26 cellular contexts compared by ENCODE assay signal in the genomic region with DNA sequence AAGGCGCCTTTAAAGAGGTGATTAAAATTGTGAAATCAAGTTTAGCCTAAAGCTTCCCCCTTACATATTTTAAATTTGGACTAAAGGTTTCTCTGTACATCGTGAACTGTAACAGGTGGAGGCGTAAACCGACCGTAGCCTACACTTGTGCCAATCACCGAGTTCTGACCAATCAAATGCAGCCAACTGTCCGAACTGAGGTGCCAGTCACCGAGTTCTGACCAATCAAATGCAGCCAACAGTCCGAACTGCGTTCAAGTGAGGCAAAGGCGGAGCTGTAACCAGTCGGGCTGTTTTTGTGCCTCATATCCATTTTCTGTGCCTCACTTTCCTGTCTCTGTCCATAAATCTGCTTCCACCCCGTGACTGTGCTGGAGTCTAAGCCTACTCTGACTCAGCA. TPM values are rescaled to one million over a fixed set of nuclear protein-coding genes. Genes with fewer than 3 reads are reported as not detected.
DNase-seq lines count a peak whose midpoint lies in the region; ATAC-seq, FAIRE-seq and TF ChIP-seq lines count a peak whose summit lies in the region.
"Had no signal": no experiment of that assay in that cellular context is flagged by ENCODE, and none has a peak within 500 bp of the region (broad histone marks: within the 10 kb centered on the region; RNA-seq: fewer than 3 reads in every experiment).

No MANE protein-coding gene starts in this region.

- no peak for TF ChIP-seq RAD21 in K562 (CRISPR knock-in tag; conservative IDR thresholded peaks at IDR 0.05 in 1 of 2, IDR thresholded peaks at IDR 0.05 in 1 of 2)

- no peaks in the 10 kb centered on the region for H3K79me1 ChIP-seq in trophoblast cell (ENCODE audit: low read length)

- H3K79me2 ChIP-seq in MM.1S (ENCODE audit: low read length) (no peaks in the 10 kb centered on the region), K562 (ENCODE audit: control insufficient read depth, insufficient read depth, low read length) (no peaks in the 10 kb centered on the region), trophoblast cell (ENCODE audit: control insufficient read depth, insufficient read depth, low read length, poor library complexity) (no peaks in the 10 kb centered on the region), OCI-LY7 (ENCODE audit: insufficient read depth, low read depth, low read length) (no peaks in the 10 kb centered on the region)

- H4K8ac ChIP-seq in trophoblast cell (ENCODE audit: low read depth, low read length) = no peak overlapping the region

- H3K36me3 ChIP-seq in MM.1S (replicated peaks; ENCODE audit: insufficient read depth, low read length) = no peaks in the 10 kb centered on the region
- H3K36me3 ChIP-seq in K562 (ENCODE audit: control insufficient read depth, insufficient read depth, low read length) = no peaks in the 10 kb centered on the region
- no peaks in the 10 kb centered on the region for H3K36me3 ChIP-seq in trophoblast cell (ENCODE audit: control insufficient read depth in 1 of 2, insufficient read depth in 2 of 2, low read length in 2 of 2)
- no peaks in the 10 kb centered on the region for H3K36me3 ChIP-seq in OCI-LY7 (ENCODE audit: insufficient read depth, low read length)
- H3K36me3 ChIP-seq: BLaER1 had no signal

- WGBS in K562 (ENCODE audit: insufficient coverage, low coverage, missing lambda C conversion rate) = 5% methylated on average over 13 of the region's 13 CpGs
- WGBS in trophoblast cell (ENCODE audit: extremely low coverage, insufficient coverage, insufficient read length) = no CpG with 5 or more reads among the region's 13 CpGs

- no peak overlapping the region for H3K14ac ChIP-seq in trophoblast cell (ENCODE audit: low read length)

- H3K4me3 ChIP-seq in MM.1S (ENCODE audit: low read length) = no peak overlapping the region
- H3K4me3 ChIP-seq in K562 = no peak overlapping the region
- H3K4me3 ChIP-seq in trophoblast cell (ENCODE audit: low read depth, low read length) = no peak overlapping the region
- no peak overlapping the region for H3K4me3 ChIP-seq in OCI-LY7 (ENCODE audit: low read depth, low read length, poor library complexity, severe bottlenecking)
- H3K4me3 ChIP-seq: BLaER1, SK-N-MC had no signal

- no peak for TF ChIP-seq EP300 in K562 (IDR thresholded peaks at IDR 0.05; ENCODE audit: low read length)

- H3K9ac ChIP-seq in MM.1S (ENCODE audit: low read length) (no peak overlapping the region), K562 (ENCODE audit: insufficient read depth in 1 of 2, low read depth in 2 of 2, low read length in 2 of 2) (no peak overlapping the region), trophoblast cell (ENCODE audit: low read length) (no peak overlapping the region)
- H3K9ac ChIP-seq: BLaER1 had no signal

- no peak overlapping the region for H3K23ac ChIP-seq in trophoblast cell (ENCODE audit: low read length)

- intact Hi-C loops in K562 (cut with micrococcal nuclease) = no loop called here
- intact Hi-C loops in OCI-LY7 (cut with micrococcal nuclease; ENCODE audit: unreplicated experiment) = no loop called here

- H2BK12ac ChIP-seq in trophoblast cell (ENCODE audit: low read length) = no peak overlapping the region

- H2BK120ac ChIP-seq in trophoblast cell (ENCODE audit: insufficient read depth, low read length, poor library complexity) = no peak overlapping the region

- no peak for TF ChIP-seq CTCF in MM.1S (IDR thresholded peaks at IDR 0.05; ENCODE audit: low read length)
- TF ChIP-seq CTCF in K562 (IDR thresholded peaks at IDR 0.05 in 2 of 3, conservative IDR thresholded peaks at IDR 0.05 in 1 of 3; ENCODE audit: insufficient read depth in 2 of 3, low read depth in 1 of 3, low read length in 3 of 3) = no peak
- TF ChIP-seq CTCF in OCI-LY7 (conservative IDR thresholded peaks at IDR 0.05; ENCODE audit: low read length) = no peak

- H3K27me3 ChIP-seq in MM.1S (replicated peaks; ENCODE audit: insufficient read depth, low read length) = peaks cover 100% of the 10 kb centered on the region
- peaks cover 18 to 60% of the 10 kb centered on the region in 2 experiments for H3K27me3 ChIP-seq in K562 (ENCODE audit: control insufficient read depth in 2 of 2, insufficient read depth in 2 of 2, low read length in 2 of 2)
- H3K27me3 ChIP-seq in trophoblast cell (ENCODE audit: insufficient read depth, low read length) = no peaks in the 10 kb centered on the region
- H3K27me3 ChIP-seq: BLaER1 had no signal

- BruUV-seq in K562 (replicated peaks; lab: Mats Ljungman, UMichigan) (no TSS peak), OCI-LY7 (replicated peaks; lab: Mats Ljungman, UMichigan) (no TSS peak)

- ATAC-seq in K562 (peak; percentile 74), HG02623 (IDR thresholded peaks at IDR 0.05; ENCODE audit: unreplicated experiment) (no peak)

- H2AFZ ChIP-seq in MM.1S (ENCODE audit: low read length) = no peak overlapping the region
- H2AFZ ChIP-seq in K562 (ENCODE audit: low read depth, low read length) = no peak overlapping the region
- no peak overlapping the region for H2AFZ ChIP-seq in trophoblast cell (ENCODE audit: insufficient read depth, low read length, poor library complexity)
- H2AFZ ChIP-seq in OCI-LY7 (ENCODE audit: low read length) = no peak overlapping the region

- H3K9me3 ChIP-seq in MM.1S (replicated peaks; ENCODE audit: insufficient read depth, low read length) = no peaks in the 10 kb centered on the region
- H3K9me3 ChIP-seq in K562 (replicated peaks; ENCODE audit: control insufficient read depth, insufficient read depth, low read depth, low read length) = 0 out of 2 replicates have a peak, but pooled peaks cover 2% of the 10 kb centered on the region
- peaks cover 8% of the 10 kb centered on the region for H3K9me3 ChIP-seq in trophoblast cell (ENCODE audit: insufficient read depth, low read depth, low read length)
- peaks cover 12% of the 10 kb centered on the region; the same call in 1 of the 2 replicates for H3K9me3 ChIP-seq in OCI-LY7 (ENCODE audit: low read length)

- POLR2A ChIA-PET in K562 (lab: Yijun Ruan, JAX) (interaction anchor here (0.5 to 1.2 kb wide), 4 partner anchors 9 to 219 kb away, joined by 3 to 4 read pairs (median 4); no protein-coding TSS in a partner anchor), OCI-LY7 (lab: Charles Lee) (no interaction called here)

- H3K18ac ChIP-seq in trophoblast cell (ENCODE audit: low read length) = no peak overlapping the region

- peak; percentile 52 for DNase-seq in Daoy (ENCODE audit: low read depth)
- peak; percentile 74 for DNase-seq in MM.1S
- peak in 2 of 4 experiments; percentile 50 to 73 for DNase-seq in K562 (ENCODE audit: extremely low read depth in 1 of 4, low spot score in 3 of 4)
- DNase-seq in trophoblast cell = peak; percentile 13 to 62
- no peak for DNase-seq in OCI-LY7 (ENCODE audit: low spot score)
- DNase-seq in cerebellar nuclear complex (lab: John Stamatoyannopoulos, UW) = no peak
- DNase-seq: CD4-positive, CD25-positive, alpha-beta regulatory T cell; Karpas-422; MV-4-11; NCI-H1105; NCI-H1436 treated with DMSO at 0.1 percent for 48 hours; NCI-H187 treated with DMSO at 0.1 percent for 48 hours; NCI-H446 treated with DMSO at 0.1 percent for 48 hours; NCI-H526; NCI-H82; SHP77 treated with DMSO at 0.1 percent for 48 hours had no signal

- in situ Hi-C loops in K562 (cut with MboI) = no loop called here

- CTCF ChIA-PET in K562 (lab: Yijun Ruan, JAX; ENCODE audit: low intra/inter-chr PET ratio) (no interaction called here), OCI-LY7 (lab: Charles Lee; ENCODE audit: unreplicated experiment) (no interaction called here)

- H2BK5ac ChIP-seq in trophoblast cell (ENCODE audit: low read depth, low read length, poor library complexity) = no peak overlapping the region

- H3K4me2 ChIP-seq in MM.1S (ENCODE audit: low read depth, low read length) = peak overlapping the region; percentile 10
- H3K4me2 ChIP-seq in K562 (ENCODE audit: insufficient read depth, low read length) = no peak overlapping the region
- H3K4me2 ChIP-seq in trophoblast cell (ENCODE audit: low read length) = no peak overlapping the region
- no peak overlapping the region for H3K4me2 ChIP-seq in OCI-LY7 (ENCODE audit: low read length)
- H3K4me2 ChIP-seq: BLaER1 had no signal

- H4K91ac ChIP-seq in trophoblast cell (ENCODE audit: low read depth, low read length) = no peak overlapping the region

- H4K20me1 ChIP-seq in MM.1S (ENCODE audit: insufficient read depth, low read length) (no peaks in the 10 kb centered on the region), K562 (replicated peaks; ENCODE audit: control insufficient read depth, insufficient read depth, low read length) (no peaks in the 10 kb centered on the region), OCI-LY7 (ENCODE audit: insufficient read depth, low read length) (no peaks in the 10 kb centered on the region)
- H4K20me1 ChIP-seq: BLaER1 had no signal

- H3K9me1 ChIP-seq in K562 (ENCODE audit: control insufficient read depth, insufficient read depth, low read length) = no peaks in the 10 kb centered on the region

- no peak overlapping the region for H2AK5ac ChIP-seq in trophoblast cell (ENCODE audit: low read length)

- no peak for TF ChIP-seq POLR2A in K562 (conservative IDR thresholded peaks at IDR 0.05)

- no peaks in the 10 kb centered on the region for H3F3A ChIP-seq in MM.1S (ENCODE audit: insufficient read depth, low read length)

- peak; percentile 69 for FAIRE-seq in K562 (lab: Jason Lieb, UNC)
- FAIRE-seq: GM18507, H54 had no signal

- H3K9me2 ChIP-seq in MM.1S (replicated peaks; ENCODE audit: insufficient read depth, low read length) = no peaks in the 10 kb centered on the region
- no peaks in the 10 kb centered on the region for H3K9me2 ChIP-seq in OCI-LY7 (ENCODE audit: insufficient read depth, low read length)

- no peaks in the 10 kb centered on the region for H3K4me1 ChIP-seq in MM.1S (ENCODE audit: low read length)
- no peaks in the 10 kb centered on the region; a peak in 1 of 5 replicates for H3K4me1 ChIP-seq in K562 (replicated peaks in 1 of 2; ENCODE audit: control insufficient read depth in 2 of 2, insufficient read depth in 2 of 2, low read length in 2 of 2)
- no peaks in the 10 kb centered on the region for H3K4me1 ChIP-seq in trophoblast cell (ENCODE audit: control insufficient read depth in 1 of 2, insufficient read depth in 2 of 2, low read length in 2 of 2)
- peaks cover 15% of the 10 kb centered on the region for H3K4me1 ChIP-seq in OCI-LY7 (ENCODE audit: insufficient read depth, low read length, poor library complexity, severe bottlenecking)

- no peak overlapping the region for H3K27ac ChIP-seq in MM.1S (ENCODE audit: low read length)
- H3K27ac ChIP-seq in K562 (ENCODE audit: extremely low read depth, low read depth, low read length) = no peak overlapping the region
- no peak overlapping the region for H3K27ac ChIP-seq in trophoblast cell (ENCODE audit: low read depth, low read length)
- no peak overlapping the region for H3K27ac ChIP-seq in OCI-LY7 (ENCODE audit: low read depth, low read length, poor library complexity, severe bottlenecking)
- H3K27ac ChIP-seq: BLaER1, RWPE1, SK-N-MC had no signal

- no peak overlapping the region for H4K12ac ChIP-seq in trophoblast cell (ENCODE audit: low read depth, low read length)

- no peak overlapping the region for H3K4ac ChIP-seq in trophoblast cell (ENCODE audit: low read depth, low read length)

RNA-seq across cellular contexts. Expression of a gene that starts 7.4 kb away (rescaled TPM):
- not detected in 2 replicates for total RNA-seq in Daoy (2014; rRNA removed; shearing (Covaris generic))
- total RNA-seq in K562 (2011; cell fraction: chromatin; rRNA removed; ENCODE audit: low replicate concordance) = not detected in 2 replicates
- not detected in 2 replicates for total RNA-seq in K562 (2011; cell fraction: nucleolus; rRNA removed)
- total RNA-seq in K562 (2011; cell fraction: nucleoplasm; rRNA removed) = not detected in 2 replicates
- not detected in 2 replicates for total RNA-seq in K562 (2014; rRNA removed)
- not detected in 2 replicates for total RNA-seq in K562 (2014; rRNA removed; fragmentation: Illumina TruSeq; extraction: Trizol)
- total RNA-seq in K562 (2015; rRNA removed; fragmentation: Illumina TruSeq; extraction: Trizol) = not detected in 2 replicates
- total RNA-seq in K562 (2021) = 0.31 and 0.98 TPM in 2 replicates
- polyA plus RNA-seq in K562 (2011; rRNA removed) = not detected in 2 replicates
- polyA plus RNA-seq in K562 (2011; cell fraction: cytosol; rRNA removed) = 0.37 TPM in 1 of 2 replicates, not detected in the other
- polyA plus RNA-seq in K562 (2011; cell fraction: nucleus; rRNA removed) = not detected in 2 replicates
- polyA plus RNA-seq in K562 (2012) = 0.43 TPM in 1 of 2 replicates, not detected in the other
- polyA plus RNA-seq in K562 (2014; fragmentation: Illumina TruSeq; extraction: Trizol) = not detected in 2 replicates
- polyA plus RNA-seq in K562 (2014; fragmentation: Nextera tagmentation; extraction: Ambion mirVana) = not detected
- polyA plus RNA-seq in K562 (2014; rRNA removed) = not detected in 2 replicates
- not detected in 2 replicates for polyA minus RNA-seq in K562 (2011; rRNA and poly(A)+ RNA removed)
- polyA minus RNA-seq in K562 (2011; cell fraction: cytosol; rRNA and poly(A)+ RNA removed) = not detected in 2 replicates
- not detected in 2 replicates for polyA minus RNA-seq in K562 (2011; cell fraction: nucleus; rRNA and poly(A)+ RNA removed)
- polyA plus RNA-seq in trophoblast cell (2013) = 10.1 and 13.5 TPM in 2 replicates
- total RNA-seq in OCI-LY7 (2014; rRNA removed; shearing (Covaris generic)) = not detected in 2 replicates
- not detected in 2 replicates for total RNA-seq in OCI-LY7 (2022)
- total RNA-seq: A172; CD4-positive, CD25-positive, alpha-beta regulatory T cell; G401 had no signal
- polyA plus RNA-seq: AG04450; CD4-positive, CD25-positive, alpha-beta regulatory T cell; IgD-negative memory B cell had no signal

RNA-seq across cellular contexts. Expression of a gene that starts 8.1 kb away (rescaled TPM):
- not detected in 2 replicates for total RNA-seq in Daoy (2014; rRNA removed; shearing (Covaris generic))
- not detected in 2 replicates for total RNA-seq in K562 (2011; cell fraction: chromatin; rRNA removed; ENCODE audit: low replicate concordance)
- total RNA-seq in K562 (2011; cell fraction: nucleolus; rRNA removed) = not detected in 2 replicates
- total RNA-seq in K562 (2011; cell fraction: nucleoplasm; rRNA removed) = not detected in 2 replicates
- not detected in 2 replicates for total RNA-seq in K562 (2014; rRNA removed)
- total RNA-seq in K562 (2014; rRNA removed; fragmentation: Illumina TruSeq; extraction: Trizol) = not detected in 2 replicates
- not detected in 2 replicates for total RNA-seq in K562 (2015; rRNA removed; fragmentation: Illumina TruSeq; extraction: Trizol)
- total RNA-seq in K562 (2021) = not detected in 2 replicates
- polyA plus RNA-seq in K562 (2011; rRNA removed) = not detected in 2 replicates
- polyA plus RNA-seq in K562 (2011; cell fraction: cytosol; rRNA removed) = not detected in 2 replicates
- not detected in 2 replicates for polyA plus RNA-seq in K562 (2011; cell fraction: nucleus; rRNA removed)
- polyA plus RNA-seq in K562 (2012) = not detected in 2 replicates
- not detected in 2 replicates for polyA plus RNA-seq in K562 (2014; fragmentation: Illumina TruSeq; extraction: Trizol)
- not detected for polyA plus RNA-seq in K562 (2014; fragmentation: Nextera tagmentation; extraction: Ambion mirVana)
- not detected in 2 replicates for polyA plus RNA-seq in K562 (2014; rRNA removed)
- not detected in 2 replicates for polyA minus RNA-seq in K562 (2011; rRNA and poly(A)+ RNA removed)
- not detected in 2 replicates for polyA minus RNA-seq in K562 (2011; cell fraction: cytosol; rRNA and poly(A)+ RNA removed)
- not detected in 2 replicates for polyA minus RNA-seq in K562 (2011; cell fraction: nucleus; rRNA and poly(A)+ RNA removed)
- 0.07 TPM in 1 of 2 replicates, not detected in the other for polyA plus RNA-seq in trophoblast cell (2013)
- total RNA-seq in OCI-LY7 (2014; rRNA removed; shearing (Covaris generic)) = not detected in 2 replicates
- not detected in 2 replicates for total RNA-seq in OCI-LY7 (2022)
- total RNA-seq: A172; CD4-positive, CD25-positive, alpha-beta regulatory T cell; G401 had no signal
- polyA plus RNA-seq: AG04450; CD4-positive, CD25-positive, alpha-beta regulatory T cell; IgD-negative memory B cell had no signal

RNA-seq across cellular contexts. Expression of a gene that starts 36.9 kb away (rescaled TPM):
- 8.7 TPM in 1 of 2 replicates, not detected in the other for total RNA-seq in Daoy (2014; rRNA removed; shearing (Covaris generic))
- total RNA-seq in K562 (2011; cell fraction: chromatin; rRNA removed; ENCODE audit: low replicate concordance) = 0.21 TPM in 1 of 2 replicates, not detected in the other
- not detected in 2 replicates for total RNA-seq in K562 (2011; cell fraction: nucleolus; rRNA removed)
- total RNA-seq in K562 (2011; cell fraction: nucleoplasm; rRNA removed) = not detected in 2 replicates
- total RNA-seq in K562 (2014; rRNA removed) (not detected in 2 replicates), K562 (2014; rRNA removed; fragmentation: Illumina TruSeq; extraction: Trizol) (not detected in 2 replicates), K562 (2015; rRNA removed; fragmentation: Illumina TruSeq; extraction: Trizol) (not detected in 2 replicates), K562 (2021) (not detected in 2 replicates), OCI-LY7 (2022) (not detected in 2 replicates)
- polyA plus RNA-seq in K562 (2011; rRNA removed) (0.04 and 0.07 TPM in 2 replicates), K562 (2014; fragmentation: Illumina TruSeq; extraction: Trizol) (not detected in 2 replicates), K562 (2014; fragmentation: Nextera tagmentation; extraction: Ambion mirVana) (not detected), K562 (2014; rRNA removed) (not detected in 2 replicates)
- 0.13 and 0.25 TPM in 2 replicates for polyA plus RNA-seq in K562 (2011; cell fraction: cytosol; rRNA removed)
- 0.18 TPM in 2 replicates for polyA plus RNA-seq in K562 (2011; cell fraction: nucleus; rRNA removed)
- polyA plus RNA-seq in K562 (2012) = 0.03 and 0.04 TPM in 2 replicates
- not detected in 2 replicates for polyA minus RNA-seq in K562 (2011; rRNA and poly(A)+ RNA removed)
- 2.2 TPM in 1 of 2 replicates, not detected in the other for polyA minus RNA-seq in K562 (2011; cell fraction: cytosol; rRNA and poly(A)+ RNA removed)
- 1.1 TPM in 1 of 2 replicates, not detected in the other for polyA minus RNA-seq in K562 (2011; cell fraction: nucleus; rRNA and poly(A)+ RNA removed)
- 0.08 and 0.18 TPM in 2 replicates for polyA plus RNA-seq in trophoblast cell (2013)
- total RNA-seq in OCI-LY7 (2014; rRNA removed; shearing (Covaris generic)) = not detected in 2 replicates
- total RNA-seq: G401 had no signal
- polyA plus RNA-seq: AG04450, IgD-negative memory B cell had no signal

RNA-seq across cellular contexts. Expression of a gene that starts 43.7 kb away (rescaled TPM):
- total RNA-seq in Daoy (2014; rRNA removed; shearing (Covaris generic)) = 2.4 and 3.4 TPM in 2 replicates
- total RNA-seq in K562 (2011; cell fraction: chromatin; rRNA removed; ENCODE audit: low replicate concordance) = not detected in 2 replicates
- not detected in 2 replicates for total RNA-seq in K562 (2011; cell fraction: nucleolus; rRNA removed)
- not detected in 2 replicates for total RNA-seq in K562 (2011; cell fraction: nucleoplasm; rRNA removed)
- total RNA-seq in K562 (2014; rRNA removed) (not detected in 2 replicates), K562 (2014; rRNA removed; fragmentation: Illumina TruSeq; extraction: Trizol) (not detected in 2 replicates), K562 (2015; rRNA removed; fragmentation: Illumina TruSeq; extraction: Trizol) (not detected in 2 replicates), K562 (2021) (0.72 and 0.78 TPM in 2 replicates), OCI-LY7 (2022) (not detected in 2 replicates)
- polyA plus RNA-seq in K562 (2011; rRNA removed) (0.07 TPM in 1 of 2 replicates, not detected in the other), K562 (2014; fragmentation: Illumina TruSeq; extraction: Trizol) (not detected in 2 replicates), K562 (2014; fragmentation: Nextera tagmentation; extraction: Ambion mirVana) (not detected), K562 (2014; rRNA removed) (not detected in 2 replicates)
- not detected in 2 replicates for polyA plus RNA-seq in K562 (2011; cell fraction: cytosol; rRNA removed)
- polyA plus RNA-seq in K562 (2011; cell fraction: nucleus; rRNA removed) = not detected in 2 replicates
- polyA plus RNA-seq in K562 (2012) = 0.22 TPM in 1 of 2 replicates, not detected in the other
- polyA minus RNA-seq in K562 (2011; rRNA and poly(A)+ RNA removed) = not detected in 2 replicates
- not detected in 2 replicates for polyA minus RNA-seq in K562 (2011; cell fraction: cytosol; rRNA and poly(A)+ RNA removed)
- polyA minus RNA-seq in K562 (2011; cell fraction: nucleus; rRNA and poly(A)+ RNA removed) = not detected in 2 replicates
- 0.60 and 0.63 TPM in 2 replicates for polyA plus RNA-seq in trophoblast cell (2013)
- not detected in 2 replicates for total RNA-seq in OCI-LY7 (2014; rRNA removed; shearing (Covaris generic))
- total RNA-seq: A172; CD4-positive, CD25-positive, alpha-beta regulatory T cell; G401 had no signal
- polyA plus RNA-seq: AG04450; CD4-positive, CD25-positive, alpha-beta regulatory T cell; IgD-negative memory B cell had no signal

RNA-seq across cellular contexts. Expression of a gene that starts 44.8 kb away (rescaled TPM):
- 0.18 TPM in 1 of 2 replicates, not detected in the other for total RNA-seq in Daoy (2014; rRNA removed; shearing (Covaris generic))
- total RNA-seq in K562 (2011; cell fraction: chromatin; rRNA removed; ENCODE audit: low replicate concordance) = 1.1 and 3.3 TPM in 2 replicates
- total RNA-seq in K562 (2011; cell fraction: nucleolus; rRNA removed) = 3.2 and 3.8 TPM in 2 replicates
- 1.0 and 2.0 TPM in 2 replicates for total RNA-seq in K562 (2011; cell fraction: nucleoplasm; rRNA removed)
- total RNA-seq in K562 (2014; rRNA removed) (1.4 and 2.9 TPM in 2 replicates), K562 (2014; rRNA removed; fragmentation: Illumina TruSeq; extraction: Trizol) (0.35 and 0.47 TPM in 2 replicates), K562 (2015; rRNA removed; fragmentation: Illumina TruSeq; extraction: Trizol) (0.90 and 1.1 TPM in 2 replicates), K562 (2021) (1.5 and 1.8 TPM in 2 replicates), OCI-LY7 (2022) (not detected in 2 replicates)
- polyA plus RNA-seq in K562 (2011; rRNA removed) (1.4 and 4.4 TPM in 2 replicates), K562 (2014; fragmentation: Illumina TruSeq; extraction: Trizol) (1.1 and 1.4 TPM in 2 replicates), K562 (2014; fragmentation: Nextera tagmentation; extraction: Ambion mirVana) (under 1 TPM; 0.23 to 0.25 TPM), K562 (2014; rRNA removed) (1.0 and 1.4 TPM in 2 replicates)
- 2.1 and 4.7 TPM in 2 replicates for polyA plus RNA-seq in K562 (2011; cell fraction: cytosol; rRNA removed)
- 24.2 and 29.1 TPM in 2 replicates for polyA plus RNA-seq in K562 (2011; cell fraction: nucleus; rRNA removed)
- 1.1 and 1.5 TPM in 2 replicates for polyA plus RNA-seq in K562 (2012)
- polyA minus RNA-seq in K562 (2011; rRNA and poly(A)+ RNA removed) = 1.4 and 2.2 TPM in 2 replicates
- 1.3 and 3.1 TPM in 2 replicates for polyA minus RNA-seq in K562 (2011; cell fraction: cytosol; rRNA and poly(A)+ RNA removed)
- 7.9 and 15.2 TPM in 2 replicates for polyA minus RNA-seq in K562 (2011; cell fraction: nucleus; rRNA and poly(A)+ RNA removed)
- 0.01 TPM in 1 of 2 replicates, not detected in the other for polyA plus RNA-seq in trophoblast cell (2013)
- total RNA-seq in OCI-LY7 (2014; rRNA removed; shearing (Covaris generic)) = not detected in 2 replicates
- total RNA-seq: A172, G401 had no signal
- polyA plus RNA-seq: AG04450 had no signal

Comparison
In these comparisons a context has a peak if more than half of its experiments do, and no peak if none do; other contexts are left out.
1. DNase-seq: peak in Daoy (single experiment), MM.1S (single experiment) and trophoblast cell (2 of 2); none in OCI-LY7 (single experiment) and cerebellar nuclear complex (0 of 2).